In the genomic region with DNA sequence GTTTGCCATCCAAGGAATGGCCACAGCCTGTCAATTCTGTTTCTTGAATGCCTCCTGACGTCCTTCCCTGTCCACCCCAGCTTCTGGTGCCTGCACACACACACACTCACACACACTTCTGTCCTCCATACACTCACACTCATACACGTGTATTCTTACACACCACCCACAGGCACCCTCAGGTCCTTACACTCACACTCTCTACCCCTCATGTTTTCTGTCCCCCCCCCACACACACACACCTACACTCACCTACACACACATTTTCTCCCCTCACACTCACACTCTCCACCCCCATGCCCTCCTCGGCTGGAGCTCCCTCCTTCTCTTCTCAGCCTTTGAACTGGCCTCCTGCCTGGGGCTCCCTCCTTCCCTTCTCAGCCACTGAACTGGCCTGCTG, we compare ENCODE assay signal across 25 cellular contexts.
DNase-seq lines count a peak whose midpoint lies in the region; ATAC-seq and TF ChIP-seq lines count a peak whose summit lies in the region.
"Had no signal": no experiment of that assay in that cellular context is flagged by ENCODE, and none has a peak within 500 bp of the region (broad histone marks: within the 10 kb centered on the region; RNA-seq: fewer than 3 reads in every experiment).

No MANE protein-coding gene starts in this region.

- no peak overlapping the region for H4K5ac ChIP-seq in H9 (ENCODE audit: insufficient read length, low read depth, low read length)

- TF ChIP-seq CTCF in H9 (conservative IDR thresholded peaks at IDR 0.05): no peak
- TF ChIP-seq CTCF in nephron progenitor cell (IDR thresholded peaks at IDR 0.05): no peak
- no peak for TF ChIP-seq CTCF in osteocyte (IDR thresholded peaks at IDR 0.05)
- no peak for TF ChIP-seq CTCF in left lung (IDR thresholded peaks at IDR 0.05)
- no peak for TF ChIP-seq CTCF in Peyer's patch (IDR thresholded peaks at IDR 0.05)

- H3K4me3 Mint-ChIP-seq in H9 (no peak overlapping the region), nephron progenitor cell (no peak overlapping the region), osteocyte (ENCODE audit: unreplicated experiment) (no peak overlapping the region)
- H3K4me3 Mint-ChIP-seq: CD14-positive monocyte; CD4-positive, alpha-beta memory T cell; CD4-positive, CD25-positive, alpha-beta regulatory T cell; CD8-positive, alpha-beta memory T cell had no signal

- H3K27ac ChIP-seq in H9 (ENCODE audit: insufficient read length, low read depth, low read length): no peak overlapping the region
- no peak overlapping the region for H3K27ac ChIP-seq in left lung
- no peak overlapping the region for H3K27ac ChIP-seq in Peyer's patch
- H3K27ac ChIP-seq: BLaER1 had no signal

- H3K4me2 ChIP-seq in H9 (ENCODE audit: insufficient read depth, insufficient read length, low read length): no peak overlapping the region
- H3K4me2 ChIP-seq: BLaER1 had no signal

- H2BK5ac ChIP-seq in H9 (ENCODE audit: insufficient read length, low read length): no peak overlapping the region

- WGBS in H9 (ENCODE audit: extremely low coverage, insufficient read length, low lambda C conversion rate): no CpG with 5 or more reads among the region's 3 CpGs

- H3K27ac Mint-ChIP-seq in H9 (no peak overlapping the region), nephron progenitor cell (peak overlapping the region; percentile 17), osteocyte (ENCODE audit: unreplicated experiment) (no peak overlapping the region)
- H3K27ac Mint-ChIP-seq: CD4-positive, alpha-beta memory T cell; CD4-positive, CD25-positive, alpha-beta regulatory T cell; CD8-positive, alpha-beta memory T cell had no signal

- H3K36me3 ChIP-seq in left lung (no peaks in the 10 kb centered on the region), Peyer's patch (no peaks in the 10 kb centered on the region)
- H3K36me3 ChIP-seq: BE2C, BLaER1 had no signal

- H3K36me3 Mint-ChIP-seq in H9 (ENCODE audit: insufficient read depth in 1 of 3, low read depth in 3 of 3): no peaks in the 10 kb centered on the region; a peak in 1 of 7 replicates
- no peaks in the 10 kb centered on the region for H3K36me3 Mint-ChIP-seq in nephron progenitor cell (ENCODE audit: low read depth)
- H3K36me3 Mint-ChIP-seq in osteocyte (ENCODE audit: unreplicated experiment): no peaks in the 10 kb centered on the region
- H3K36me3 Mint-ChIP-seq: CD14-positive monocyte; CD4-positive, alpha-beta memory T cell; CD4-positive, CD25-positive, alpha-beta regulatory T cell had no signal

- no peak overlapping the region for H3K4ac ChIP-seq in H9 (ENCODE audit: low read depth, low read length)

- H2BK20ac ChIP-seq in H9 (ENCODE audit: low read depth, low read length, poor library complexity, severe bottlenecking): no peak overlapping the region

- H3K9ac ChIP-seq in H9 (ENCODE audit: extremely low read depth, insufficient read length, low read length): no peak overlapping the region
- H3K9ac ChIP-seq: BLaER1 had no signal

- no peak overlapping the region for H4K91ac ChIP-seq in H9 (ENCODE audit: insufficient read length, low read depth, low read length)

- H3K9me3 Mint-ChIP-seq in H9 (no peaks in the 10 kb centered on the region; a peak in 2 of 5 replicates), nephron progenitor cell (no peaks in the 10 kb centered on the region), osteocyte (ENCODE audit: unreplicated experiment) (peaks cover 25% of the 10 kb centered on the region)

- intact Hi-C loops in left lung (cut with DNase I): no loop called here

- H2BK15ac ChIP-seq in H9 (ENCODE audit: low read depth, low read length): no peak overlapping the region

- H2AK5ac ChIP-seq in H9 (ENCODE audit: insufficient read length, low read length): no peak overlapping the region

- no peak overlapping the region for H3K14ac ChIP-seq in H9 (ENCODE audit: insufficient read depth, low read length)

- no peak overlapping the region for H2AFZ ChIP-seq in H9 (ENCODE audit: low read length)

- no peaks in the 10 kb centered on the region for H3K4me1 ChIP-seq in H9 (ENCODE audit: insufficient read depth, low read length)
- H3K4me1 ChIP-seq in left lung: no peaks in the 10 kb centered on the region
- no peaks in the 10 kb centered on the region for H3K4me1 ChIP-seq in Peyer's patch
- H3K4me1 ChIP-seq: BE2C, BLaER1 had no signal

- no peak overlapping the region for H3T11ph ChIP-seq in H9 (ENCODE audit: low read length)

- no peak overlapping the region for H3K23ac ChIP-seq in H9 (ENCODE audit: insufficient read length, low read depth, low read length)

- H3K79me1 ChIP-seq in H9 (ENCODE audit: insufficient read depth, low read depth, low read length, poor library complexity, severe bottlenecking): no peaks in the 10 kb centered on the region

- H3K4me3 ChIP-seq in left lung (no peak overlapping the region), Peyer's patch (no peak overlapping the region)
- H3K4me3 ChIP-seq: BLaER1, GM12878 had no signal

- no peak overlapping the region for H2BK12ac ChIP-seq in H9 (ENCODE audit: insufficient read length, low read depth, low read length)

- no peak overlapping the region for H2BK120ac ChIP-seq in H9 (ENCODE audit: low read depth, low read length, poor library complexity, severe bottlenecking)

- peaks cover 14 to 15% of the 10 kb centered on the region in 2 experiments for H3K4me1 Mint-ChIP-seq in H9
- H3K4me1 Mint-ChIP-seq in nephron progenitor cell: no peaks in the 10 kb centered on the region
- no peaks in the 10 kb centered on the region for H3K4me1 Mint-ChIP-seq in osteocyte (ENCODE audit: unreplicated experiment)
- H3K4me1 Mint-ChIP-seq: CD14-positive monocyte; CD4-positive, alpha-beta memory T cell; CD8-positive, alpha-beta memory T cell had no signal

- H3K27me3 Mint-ChIP-seq in H9 (ENCODE audit: low read depth): peaks cover 3% of the 10 kb centered on the region
- peaks cover 8% of the 10 kb centered on the region for H3K27me3 Mint-ChIP-seq in nephron progenitor cell (ENCODE audit: low read depth, poor library complexity)
- no peaks in the 10 kb centered on the region for H3K27me3 Mint-ChIP-seq in osteocyte (ENCODE audit: unreplicated experiment)

- no peaks in the 10 kb centered on the region for H3K9me3 ChIP-seq in H9 (ENCODE audit: control insufficient read depth, low read depth, low read length)
- H3K9me3 ChIP-seq in left lung: no peaks in the 10 kb centered on the region
- H3K9me3 ChIP-seq in Peyer's patch: no peaks in the 10 kb centered on the region
- H3K9me3 ChIP-seq: BE2C, BLaER1 had no signal

- no peak overlapping the region for H3K18ac ChIP-seq in H9 (ENCODE audit: insufficient read length, low read depth, low read length)

- H3K79me2 ChIP-seq in H9 (ENCODE audit: insufficient read depth, low read length): no peaks in the 10 kb centered on the region

- no peak overlapping the region for H4K8ac ChIP-seq in H9 (replicated peaks; ENCODE audit: insufficient read length, low read depth, low read length)

- H3K23me2 ChIP-seq in H9 (ENCODE audit: insufficient read length, low read depth, low read length, poor library complexity, severe bottlenecking): no peaks in the 10 kb centered on the region

- DNase-seq in H9 (peak; percentile 6), nephron progenitor cell (no peak), osteocyte (ENCODE audit: extremely low spot score, unreplicated experiment) (peak; percentile 53), left lung (no peak), NCI-H2196 treated with DMSO at 0.1 percent for 48 hours (lab: John Stamatoyannopoulos, UW; ENCODE audit: unreplicated experiment) (no peak), Peyer's patch (no peak)
- DNase-seq in activated CD4-positive, CD25-positive, alpha-beta regulatory T cell treated with anti-CD3 and anti-CD28 coated beads, Interleukin-2, amount 50 U/mL, for 72 hours: no peak
- DNase-seq: 8988T; ACHN; BE2C; C1 segment of cervical spinal cord; CD4-positive, alpha-beta memory T cell; CD4-positive, CD25-positive, alpha-beta regulatory T cell; CD8-positive, alpha-beta memory T cell; COR-L47; DMS 273 treated with DMSO at 0.1 percent for 48 hours; DMS153; DMS53; DMS79; DND-41; EL; GDM1 had no signal

- no peak for TF ChIP-seq POLR2A in Peyer's patch (IDR thresholded peaks at IDR 0.05)

- ATAC-seq in left lung: no peak
- ATAC-seq: GM12878 had no signal

- no peaks in the 10 kb centered on the region for H4K20me1 ChIP-seq in H9 (ENCODE audit: control insufficient read depth, insufficient read depth, insufficient read length)
- H4K20me1 ChIP-seq: BLaER1 had no signal

- no peak overlapping the region for H3K56ac ChIP-seq in H9 (ENCODE audit: insufficient read length, low read depth, low read length)

- no peaks in the 10 kb centered on the region for H3K27me3 ChIP-seq in H9 (ENCODE audit: insufficient read depth, low read length)
- H3K27me3 ChIP-seq in left lung: peaks cover 0 to 43% of the 10 kb centered on the region in 2 donors
- no peaks in the 10 kb centered on the region for H3K27me3 ChIP-seq in Peyer's patch
- H3K27me3 ChIP-seq: BLaER1 had no signal

Comparison
In these comparisons a context has a peak if more than half of its experiments do, and no peak if none do; other contexts are left out.
1. DNase-seq: peak in H9 (single experiment) and osteocyte (single experiment); none in nephron progenitor cell (single experiment), activated CD4-positive, CD25-positive, alpha-beta regulatory T cell treated with anti-CD3 and anti-CD28 coated beads, Interleukin-2, amount 50 U/mL, for 72 hours (single experiment), left lung (0 of 2), NCI-H2196 treated with DMSO at 0.1 percent for 48 hours (single experiment) and Peyer's patch (0 of 3).